11 cellular contexts compared by ENCODE assay signal in genomic region chr14:22427771-22428228, GRCh38.
DNase-seq lines count a peak whose midpoint lies in the region; FAIRE-seq and TF ChIP-seq lines count a peak whose summit lies in the region.
"Had no signal": no experiment of that assay in that cellular context is flagged by ENCODE, and none has a peak within 500 bp of the region (broad histone marks: within the 10 kb centered on the region; RNA-seq: fewer than 3 reads in every experiment).

No MANE protein-coding gene starts in this region.

- H3K9ac ChIP-seq in H1 (replicated peaks in 1 of 4; ENCODE audit: extremely low read depth in 1 of 4, low read depth in 3 of 4, low read length in 3 of 4), result no peak overlapping the region

- no peaks in the 10 kb centered on the region for H3K36me3 ChIP-seq in ACC112 (ENCODE audit: insufficient read depth, low read length)
- no peaks in the 10 kb centered on the region for H3K36me3 ChIP-seq in H1 (ENCODE audit: control insufficient read depth in 2 of 4, insufficient read depth in 4 of 4, low read length in 3 of 4)
- H3K36me3 ChIP-seq in muscle layer of duodenum (ENCODE audit: control insufficient read depth in 1 of 2, insufficient read depth in 2 of 2, low read length in 2 of 2), result no peaks in the 10 kb centered on the region

- H3K79me1 ChIP-seq in H1 (ENCODE audit: low read depth, low read length), result no peaks in the 10 kb centered on the region

- H4K8ac ChIP-seq in H1 (ENCODE audit: extremely low read depth, insufficient read depth, low read length), result no peak overlapping the region

- WGBS in H1 (ENCODE audit: extremely low coverage in 1 of 2, insufficient coverage in 1 of 2, insufficient read length in 1 of 2, insufficient replicate concordance in 2 of 2, low coverage in 1 of 2, low lambda C conversion rate in 2 of 2, missing lambda C conversion rate in 1 of 2), 2 experiments, result 69% methylated on average over 9 of the region's 9 CpGs; no CpG with 5 or more reads in 1 of the 2 experiments

- no peak overlapping the region for H3K56ac ChIP-seq in H1 (replicated peaks; ENCODE audit: insufficient read length, low read depth, low read length)

- no peaks in the 10 kb centered on the region for H3K79me2 ChIP-seq in ACC112 (ENCODE audit: control insufficient read depth, insufficient read depth, low read length, unreplicated experiment)
- no peaks in the 10 kb centered on the region for H3K79me2 ChIP-seq in H1 (ENCODE audit: control insufficient read depth in 1 of 2, insufficient read depth in 2 of 2, low read length in 2 of 2)

- H2BK20ac ChIP-seq in H1 (ENCODE audit: low read length), result no peak overlapping the region

- no peak overlapping the region for H2BK12ac ChIP-seq in H1 (ENCODE audit: low read depth, low read length)

- H2AK5ac ChIP-seq in H1 (ENCODE audit: low read depth, low read length), result no peak overlapping the region

- H2AFZ ChIP-seq in ACC112 (ENCODE audit: low read length, unreplicated experiment) (no peak overlapping the region), H1 (ENCODE audit: low read length) (no peak overlapping the region)

- H3K4ac ChIP-seq in H1 (replicated peaks; ENCODE audit: insufficient read length, low read depth, low read length), result no peak overlapping the region

- H3K4me3 ChIP-seq in ACC112 (ENCODE audit: low read depth, low read length) (peak overlapping the region; percentile 47), H1 (ENCODE audit: extremely low read depth in 1 of 4, insufficient read depth in 2 of 4, low read depth in 3 of 4, low read length in 4 of 4) (no peak overlapping the region), muscle layer of duodenum (ENCODE audit: low read depth in 1 of 2, low read length in 2 of 2) (peak overlapping the region; percentile 5 to 19)

- no peak overlapping the region for H2BK5ac ChIP-seq in H1 (ENCODE audit: low read depth, low read length)

- no peak overlapping the region for H3K18ac ChIP-seq in H1 (ENCODE audit: extremely low read depth, low read length)

- TF ChIP-seq CTCF in H1 (IDR thresholded peaks at IDR 0.05; ENCODE audit: control extremely low read depth in 1 of 3, insufficient read depth in 1 of 3, low read depth in 1 of 3, low read length in 3 of 3), result no peak

- no peak overlapping the region for H4K91ac ChIP-seq in H1 (replicated peaks; ENCODE audit: insufficient read length, low read length)

- POLR2A ChIA-PET in H1 (lab: Charles Lee; ENCODE audit: partially characterized antibody), result no interaction called here

- H3K9me3 ChIP-seq in H1 (ENCODE audit: insufficient read depth in 2 of 2, low read depth in 1 of 2, low read length in 1 of 2) (no peaks in the 10 kb centered on the region), muscle layer of duodenum (ENCODE audit: control insufficient read depth in 1 of 2, low read length in 2 of 2) (no peaks in the 10 kb centered on the region)

- H3K27me3 ChIP-seq in ACC112 (ENCODE audit: insufficient read depth, low read length) (peaks cover 31% of the 10 kb centered on the region), H1 (replicated peaks in 1 of 4; ENCODE audit: control insufficient read depth in 3 of 4, extremely low read depth in 1 of 4, insufficient read depth in 3 of 4, low read length in 3 of 4) (no peaks in the 10 kb centered on the region), muscle layer of duodenum (ENCODE audit: low read depth, low read length) (no peaks in the 10 kb centered on the region)

- no peak overlapping the region for H2BK120ac ChIP-seq in H1 (replicated peaks; ENCODE audit: low read depth, low read length)

- H3K27ac ChIP-seq in ACC112 (ENCODE audit: low read depth, low read length) (no peak overlapping the region), H1 (ENCODE audit: low read depth, low read length) (no peak overlapping the region), muscle layer of duodenum (ENCODE audit: low read length) (no peak overlapping the region)

- H4K20me1 ChIP-seq in H1 (replicated peaks in 1 of 2; ENCODE audit: control insufficient read depth in 1 of 2, insufficient read depth in 2 of 2, low read length in 2 of 2), result no peaks in the 10 kb centered on the region

- H3K4me2 ChIP-seq in H1 (ENCODE audit: insufficient read depth in 1 of 2, low read depth in 2 of 2, low read length in 2 of 2), result no peak overlapping the region

- DNase-seq in NCI-H226 (peak; percentile 76), H1 (ENCODE audit: low read depth in 1 of 2, low spot score in 2 of 2) (no peak), SHP77 (lab: John Stamatoyannopoulos, UW) (no peak), DMS153 treated with DMSO at 0.1 percent for 48 hours (lab: John Stamatoyannopoulos, UW; ENCODE audit: unreplicated experiment) (no peak), NCI-H1105 (lab: John Stamatoyannopoulos, UW) (no peak)
- no peak for DNase-seq in activated T-cell treated with anti-CD3 and anti-CD28 coated beads, Interleukin-2, amount 50 U/mL, for 48 hours
- DNase-seq: activated gamma-delta T cell, NCI-H1930, nephron progenitor cell had no signal

- CTCF ChIA-PET in H1 (lab: Charles Lee; ENCODE audit: partially characterized antibody), result interaction anchor here (0.6 to 1.9 kb wide), 2 partner anchors 9 to 1777 kb away, joined by 3 to 5 read pairs; no protein-coding TSS in a partner anchor

- H3K4me1 ChIP-seq in ACC112 (ENCODE audit: control insufficient read depth, insufficient read depth, low read length, unreplicated experiment), result peaks cover 32% of the 10 kb centered on the region
- no peaks in the 10 kb centered on the region for H3K4me1 ChIP-seq in H1 (replicated peaks in 1 of 4; ENCODE audit: control insufficient read depth in 3 of 4, insufficient read depth in 4 of 4, low read length in 3 of 4)
- peaks cover 31 to 43% of the 10 kb centered on the region in 2 donors for H3K4me1 ChIP-seq in muscle layer of duodenum (ENCODE audit: control insufficient read depth in 1 of 2, insufficient read depth in 2 of 2, low read length in 2 of 2)

- no peak overlapping the region for H2BK15ac ChIP-seq in H1 (ENCODE audit: low read length)

- H3K23me2 ChIP-seq in H1 (ENCODE audit: low read depth, low read length), result no peaks in the 10 kb centered on the region

- H4K5ac ChIP-seq in H1 (ENCODE audit: insufficient read length, low read depth, low read length), result no peak overlapping the region

- FAIRE-seq in H1 (lab: Jason Lieb, UNC), result no peak

- TF ChIP-seq RAD21 in H1 (IDR thresholded peaks at IDR 0.05 in 1 of 2, conservative IDR thresholded peaks at IDR 0.05 in 1 of 2; ENCODE audit: low read depth in 2 of 2, low read length in 2 of 2), result no peak

- no peak for TF ChIP-seq EP300 in H1 (IDR thresholded peaks at IDR 0.05; ENCODE audit: borderline replicate concordance in 1 of 2, low read depth in 2 of 2, low read length in 2 of 2)

- no peak overlapping the region for H3K14ac ChIP-seq in H1 (ENCODE audit: insufficient read length)

- no peak overlapping the region for H3K23ac ChIP-seq in H1 (ENCODE audit: insufficient read length)

- TF ChIP-seq POLR2A in H1 (IDR thresholded peaks at IDR 0.05; ENCODE audit: control extremely low read depth in 1 of 2, low read depth in 2 of 2, low read length in 2 of 2), result no peak

TF ChIP-seq in H1, 55 proteins besides CTCF, POLR2A, EP300 and RAD21:
- peak; percentile 78 for TF ChIP-seq CEBPB (IDR thresholded peaks at IDR 0.05; ENCODE audit: low read depth, low read length)
- no peak for TF ChIP-seq TAF1 (IDR thresholded peaks at IDR 0.05; ENCODE audit: low read depth, low read length)
- TF ChIP-seq GABPA (IDR thresholded peaks at IDR 0.05; ENCODE audit: borderline replicate concordance, insufficient read depth, low read length), result no peak
- TF ChIP-seq SIN3A (conservative IDR thresholded peaks at IDR 0.05 in 1 of 2, IDR thresholded peaks at IDR 0.05 in 1 of 2; ENCODE audit: low read depth in 1 of 2, low read length in 2 of 2), result no peak
TF ChIP-seq in H1: peak in this region for 1.

Comparison
In these comparisons a context has a peak if more than half of its experiments do, and no peak if none do; other contexts are left out.
1. H3K4me3 ChIP-seq: peak in ACC112 (single experiment) and muscle layer of duodenum (2 of 2); none in H1 (0 of 4).